In the genomic region with DNA sequence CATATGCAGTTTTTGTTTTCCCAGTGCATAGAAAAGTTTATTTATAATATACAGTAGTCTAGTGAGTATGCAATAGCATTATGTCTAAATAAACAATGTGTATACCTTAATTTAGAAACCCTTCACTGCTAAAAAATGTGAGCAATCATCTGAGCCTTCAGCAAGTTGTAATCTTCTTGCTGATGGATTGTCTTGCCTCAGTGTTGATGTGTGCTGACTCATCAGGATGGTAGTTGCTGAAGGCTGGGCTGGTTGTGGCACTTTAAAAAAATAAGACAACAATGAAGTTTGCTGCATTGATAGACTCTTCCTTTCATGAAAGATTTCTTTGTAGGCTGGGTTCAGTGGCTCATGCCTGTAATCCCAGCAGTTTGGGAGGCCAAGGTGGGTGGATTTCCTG, we compare ENCODE assay signal across 21 cellular contexts. TPM values are rescaled to one million over a fixed set of nuclear protein-coding genes. Genes with fewer than 3 reads are reported as not detected.
A peak's percentile ranks its signal among the peaks of the same experiment; 100 is the strongest.
DNase-seq lines count a peak whose midpoint lies in the region; ATAC-seq, FAIRE-seq and TF ChIP-seq lines count a peak whose summit lies in the region.
"Had no signal": no experiment of that assay in that cellular context is flagged by ENCODE, and none has a peak within 500 bp of the region (broad histone marks: within the 10 kb centered on the region; RNA-seq: fewer than 3 reads in every experiment).

No MANE protein-coding gene starts in this region.

- dilution Hi-C loops in endothelial cell of umbilical vein (cut with MboI; ENCODE audit: extremely low pct_ligation_motif_present, low sequenced_read_pairs), result no loop called here

- H3K4me2 ChIP-seq in PC-9 (no peak overlapping the region; the same call in 1 of the 2 replicates), endothelial cell of umbilical vein (ENCODE audit: insufficient read depth, low read length) (no peak overlapping the region)
- H3K4me2 ChIP-seq: BLaER1 treated with 17β-estradiol and CSF1 and Interleukin-3, amounts not matched to agents 10 nM and 100 nM had no signal

- H3K36me3 ChIP-seq in PC-9 (ENCODE audit: low read depth), result peaks cover 18% of the 10 kb centered on the region; the same call in 1 of the 2 replicates
- peaks cover 12 to 22% of the 10 kb centered on the region in 2 experiments for H3K36me3 ChIP-seq in endothelial cell of umbilical vein (ENCODE audit: control insufficient read depth in 2 of 2, extremely low read depth in 1 of 2, insufficient read depth in 2 of 2, low read length in 2 of 2)
- no peaks in the 10 kb centered on the region for H3K36me3 ChIP-seq in testis (ENCODE audit: low read depth, missing control alignments)

- H3K9me1 ChIP-seq in endothelial cell of umbilical vein (replicated peaks; ENCODE audit: control insufficient read depth, extremely low read depth, insufficient read depth, low read length), result no peaks in the 10 kb centered on the region

- peaks cover 27% of the 10 kb centered on the region for H3K4me1 ChIP-seq in PC-9 (replicated peaks; ENCODE audit: insufficient read depth)
- H3K4me1 ChIP-seq in endothelial cell of umbilical vein (ENCODE audit: control insufficient read depth, extremely low read depth, insufficient read depth, low read length), result peaks cover 22% of the 10 kb centered on the region
- no peaks in the 10 kb centered on the region for H3K4me1 ChIP-seq in testis
- H3K4me1 ChIP-seq: BLaER1 treated with 17β-estradiol and CSF1 and Interleukin-3, amounts not matched to agents 10 nM and 100 nM had no signal

- H3K4me3 ChIP-seq in PC-9 (no peak overlapping the region), endothelial cell of umbilical vein (replicated peaks in 1 of 3; ENCODE audit: insufficient read depth in 1 of 3, low read depth in 1 of 3, low read length in 3 of 3) (no peak overlapping the region), testis (no peak overlapping the region)
- H3K4me3 ChIP-seq: BLaER1 treated with 17β-estradiol and CSF1 and Interleukin-3, amounts not matched to agents 10 nM and 100 nM; esophagus muscularis mucosa had no signal

- H2AFZ ChIP-seq in PC-9 (no peak overlapping the region), endothelial cell of umbilical vein (ENCODE audit: low read depth, low read length) (no peak overlapping the region)

- DNase-seq in EL (peak; percentile 73), PC-9 (peak; percentile 12 to 83), endothelial cell of umbilical vein (ENCODE audit: low read depth, low spot score) (peak; percentile 59), myocyte (ENCODE audit: low read depth) (peak; percentile 50), testis (no peak), midbrain (lab: John Stamatoyannopoulos, UW) (no peak)
- no peak for DNase-seq in stimulated activated CD4-positive, alpha-beta T cell treated with anti-CD3 and anti-CD28 coated beads, Interleukin-15, amount 100 ng/mL, for 24 hours
- DNase-seq: activated CD8-positive, alpha-beta memory T cell treated with anti-CD3 and anti-CD28 coated beads, Interleukin-2, amount 10 ng/mL, durations not matched to agents 7 days and 5 days; activated naive CD4-positive, alpha-beta T cell treated with anti-CD3 and anti-CD28 coated beads, Interleukin-2, amount 10 ng/mL, durations not matched to agents 7 days and 5 days; cerebellar nuclear complex; GDM1; immature natural killer cell; NCI-H1436 treated with DMSO at 0.1 percent for 48 hours; NCI-H526; stimulated activated CD4-positive, alpha-beta T cell treated with anti-CD3 and anti-CD28 coated beads, Interleukin-4, amount 100 ng/mL, for 1 hour; stimulated activated naive B cell treated with anti-CD40 and anti-IgM and Interleukin-4, amounts not matched to agents 10 μg/mL and 1 μg/mL and 100 μg/mL, for 72 hours had no signal

- TF ChIP-seq POLR2A in endothelial cell of umbilical vein (IDR thresholded peaks at IDR 0.05; ENCODE audit: low read depth, low read length), result no peak
- no peak for TF ChIP-seq POLR2A in GM18505 (IDR thresholded peaks at IDR 0.05; ENCODE audit: borderline replicate concordance, extremely low read depth, insufficient read depth, insufficient read length)
- TF ChIP-seq POLR2A in testis (IDR thresholded peaks at IDR 0.05), result no peak

- POLR2A ChIA-PET in PC-9 (lab: Charles Lee; ENCODE audit: unreplicated experiment) (no interaction called here), endothelial cell of umbilical vein (lab: Charles Lee) (no interaction called here)

- peaks cover 11% of the 10 kb centered on the region; the same call in 1 of the 2 replicates for H3F3A ChIP-seq in PC-9 (ENCODE audit: insufficient read depth, low read depth)

- H3K27ac ChIP-seq in PC-9 (peak overlapping the region; percentile 41), endothelial cell of umbilical vein (ENCODE audit: insufficient read depth, low read depth, low read length) (no peak overlapping the region), testis (no peak overlapping the region)
- H3K27ac ChIP-seq: BLaER1 treated with 17β-estradiol and CSF1 and Interleukin-3, amounts not matched to agents 10 nM and 100 nM; esophagus muscularis mucosa; VCaP had no signal

- CTCF ChIA-PET in PC-9 (lab: Charles Lee) (no interaction called here), endothelial cell of umbilical vein (lab: Charles Lee) (no interaction called here)

- H3K9me2 ChIP-seq in PC-9 (ENCODE audit: insufficient read depth), result no peaks in the 10 kb centered on the region

- no peaks in the 10 kb centered on the region for H4K20me1 ChIP-seq in PC-9 (ENCODE audit: insufficient read depth)
- no peaks in the 10 kb centered on the region for H4K20me1 ChIP-seq in endothelial cell of umbilical vein (replicated peaks; ENCODE audit: control insufficient read depth, extremely low read depth, insufficient read depth, low read length)
- H4K20me1 ChIP-seq: BLaER1 treated with 17β-estradiol and CSF1 and Interleukin-3, amounts not matched to agents 10 nM and 100 nM had no signal

- H3K79me2 ChIP-seq in PC-9 (ENCODE audit: low read depth) (no peaks in the 10 kb centered on the region), endothelial cell of umbilical vein (ENCODE audit: control insufficient read depth, insufficient read depth, low read length) (peaks cover 3% of the 10 kb centered on the region)

- no peaks in the 10 kb centered on the region for H3K9me3 ChIP-seq in PC-9 (ENCODE audit: insufficient read depth, low read depth)
- H3K9me3 ChIP-seq in endothelial cell of umbilical vein (replicated peaks; ENCODE audit: control insufficient read depth, insufficient read depth, low read length), result no peaks in the 10 kb centered on the region
- no peaks in the 10 kb centered on the region for H3K9me3 ChIP-seq in testis

- peak; percentile 84 for FAIRE-seq in endothelial cell of umbilical vein (lab: Jason Lieb, UNC)

- no peak for ATAC-seq in GM18505 (IDR thresholded peaks at IDR 0.05; ENCODE audit: unreplicated experiment)
- ATAC-seq: activated CD8-positive, alpha-beta memory T cell treated with anti-CD3 and anti-CD28 coated beads, Interleukin-2, amount 10 ng/mL, durations not matched to agents 7 days and 5 days; stimulated activated naive B cell treated with anti-CD40 and anti-IgM and Interleukin-4, amounts not matched to agents 10 μg/mL and 1 μg/mL and 100 μg/mL, for 72 hours had no signal

- H3K27me3 ChIP-seq in PC-9 (ENCODE audit: insufficient read depth, low read depth), result no peaks in the 10 kb centered on the region
- H3K27me3 ChIP-seq in endothelial cell of umbilical vein (ENCODE audit: control insufficient read depth in 2 of 2, insufficient read depth in 2 of 2, low read length in 2 of 2), result no peaks in the 10 kb centered on the region
- no peaks in the 10 kb centered on the region for H3K27me3 ChIP-seq in testis

- TF ChIP-seq CTCF in PC-9 (conservative IDR thresholded peaks at IDR 0.05) (no peak), endothelial cell of umbilical vein (IDR thresholded peaks at IDR 0.05; ENCODE audit: extremely low read depth in 1 of 2, insufficient read depth in 1 of 2, low read depth in 1 of 2, low read length in 2 of 2) (no peak), testis (IDR thresholded peaks at IDR 0.05) (no peak)

- BruUV-seq in PC-9 (replicated peaks; lab: Mats Ljungman, UMichigan) (no TSS peak), endothelial cell of umbilical vein (replicated peaks; lab: Mats Ljungman, UMichigan) (no TSS peak)

- intact Hi-C loops in PC-9 (cut with micrococcal nuclease; ENCODE audit: unreplicated experiment), result no loop called here
- intact Hi-C loops in endothelial cell of umbilical vein (cut with micrococcal nuclease), result loop anchor here (2.0 kb wide), 1 partner anchor 14 kb away; a partner anchor contains a TSS
- intact Hi-C loops in testis (cut with DNase I; ENCODE audit: low total_unique reads), result no loop called here

- H3K9ac ChIP-seq in endothelial cell of umbilical vein (replicated peaks; ENCODE audit: extremely low read depth, insufficient read depth, low read length), result no peak overlapping the region
- H3K9ac ChIP-seq: BLaER1 treated with 17β-estradiol and CSF1 and Interleukin-3, amounts not matched to agents 10 nM and 100 nM had no signal

TF ChIP-seq in endothelial cell of umbilical vein, 7 proteins besides CTCF, POLR2A, EP300 and RAD21 (continues in another document):
- TF ChIP-seq POLR2AphosphoS5 (IDR thresholded peaks at IDR 0.05; ENCODE audit: insufficient read depth, low read depth, low read length), result peak; percentile 17

RNA-seq across cellular contexts. Expression of a gene that starts 13.9 kb away (rescaled TPM):
- 1.8 and 2.1 TPM in 2 replicates for total RNA-seq in PC-9 (2021)
- total RNA-seq in endothelial cell of umbilical vein, result 3.2 and 3.5 TPM in 2 replicates
- polyA plus RNA-seq in endothelial cell of umbilical vein, result 1.4 TPM in 2 replicates
- polyA plus RNA-seq in endothelial cell of umbilical vein (2011; cell fraction: cytosol; rRNA removed), result 0.58 and 0.63 TPM in 2 replicates
- polyA plus RNA-seq in endothelial cell of umbilical vein (2011; cell fraction: nucleus; rRNA removed), result 14.1 and 15.5 TPM in 2 replicates
- 0.56 and 0.82 TPM in 2 replicates for polyA plus RNA-seq in endothelial cell of umbilical vein (2012)
- 8.1 and 14.5 TPM in 2 replicates for polyA minus RNA-seq in endothelial cell of umbilical vein
- not detected for polyA minus RNA-seq in endothelial cell of umbilical vein (2011; cell fraction: cytosol; rRNA and poly(A)+ RNA removed)
- 37.9 and 41.9 TPM in 2 replicates for polyA minus RNA-seq in endothelial cell of umbilical vein (2011; cell fraction: nucleus; rRNA and poly(A)+ RNA removed)
- total RNA-seq in myocyte, result not detected in 2 replicates
- polyA plus RNA-seq in myocyte (2012), result 0.10 TPM
- 1 to 10 TPM in 1 of 2 donors, under 1 TPM in 1; 0.74 to 1.0 TPM for total RNA-seq in testis
- not detected for polyA plus RNA-seq in testis (ENCODE audit: insufficient read depth, low read depth, low replicate concordance)
- total RNA-seq: activated CD8-positive, alpha-beta memory T cell treated with anti-CD3 and anti-CD28 coated beads, Interleukin-2, amount 10 ng/mL, durations not matched to agents 7 days and 5 days had no signal
- polyA plus RNA-seq: IgD-negative memory B cell, immature natural killer cell had no signal

RNA-seq across cellular contexts. Expression of a gene that starts 43.7 kb away (rescaled TPM):
- total RNA-seq in PC-9 (2021), result 87.7 and 92.6 TPM in 2 replicates
- 72.9 and 79.1 TPM in 2 replicates for total RNA-seq in endothelial cell of umbilical vein
- 53.2 and 64.5 TPM in 2 replicates for polyA plus RNA-seq in endothelial cell of umbilical vein
- polyA plus RNA-seq in endothelial cell of umbilical vein (2011; cell fraction: cytosol; rRNA removed), result 42.0 and 42.3 TPM in 2 replicates
- polyA plus RNA-seq in endothelial cell of umbilical vein (2011; cell fraction: nucleus; rRNA removed), result 145 and 154 TPM in 2 replicates
- 55.1 and 64.7 TPM in 2 replicates for polyA plus RNA-seq in endothelial cell of umbilical vein (2012)
- 141 and 155 TPM in 2 replicates for polyA minus RNA-seq in endothelial cell of umbilical vein
- 2.2 TPM for polyA minus RNA-seq in endothelial cell of umbilical vein (2011; cell fraction: cytosol; rRNA and poly(A)+ RNA removed)
- 161 and 183 TPM in 2 replicates for polyA minus RNA-seq in endothelial cell of umbilical vein (2011; cell fraction: nucleus; rRNA and poly(A)+ RNA removed)
- total RNA-seq in myocyte, result 5.8 and 6.2 TPM in 2 replicates
- 9.6 TPM for polyA plus RNA-seq in myocyte (2012)
- 10 to 100 TPM in 1 of 2 donors, 1 to 10 TPM in 1; 6.9 to 12.0 TPM for total RNA-seq in testis
- polyA plus RNA-seq in testis (ENCODE audit: insufficient read depth, low read depth, low replicate concordance), result 8.5 TPM
- polyA plus RNA-seq: IgD-negative memory B cell had no signal

Comparison
In these comparisons a context has a peak if more than half of its experiments do, and no peak if none do; other contexts are left out.
1. DNase-seq: peak in EL (single experiment), PC-9 (2 of 2), endothelial cell of umbilical vein (single experiment) and myocyte (single experiment); none in stimulated activated CD4-positive, alpha-beta T cell treated with anti-CD3 and anti-CD28 coated beads, Interleukin-15, amount 100 ng/mL, for 24 hours (single experiment), testis (single experiment) and midbrain (single experiment).